2 cellular contexts compared by ENCODE assay signal in the genomic region with DNA sequence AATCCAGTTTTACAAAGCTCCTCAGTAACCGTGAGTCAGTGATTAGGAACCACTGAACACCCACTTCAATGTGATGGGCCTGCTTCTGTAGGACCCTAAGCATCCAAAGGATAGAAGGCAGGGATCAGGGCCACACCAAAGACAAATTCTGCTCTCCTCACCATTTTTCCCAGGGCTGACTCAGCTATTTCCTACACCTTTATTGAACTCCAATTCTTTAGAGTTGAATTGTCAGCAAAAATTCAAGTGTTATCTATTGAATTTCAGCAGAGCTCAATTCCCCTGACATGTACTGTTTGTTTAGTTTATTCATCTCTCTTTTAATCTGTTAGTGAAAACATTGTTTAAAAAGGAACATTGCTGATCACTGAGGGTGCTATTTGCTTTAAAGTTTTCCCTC.
TF ChIP-seq lines count a peak whose summit lies in the region.

No MANE protein-coding gene starts in this region.

TF ChIP-seq in GM23338, 12 proteins besides CTCF, POLR2A, EP300 and RAD21 (continues in another document):
- TF ChIP-seq EZH2phosphoT487 (IDR thresholded peaks at IDR 0.05; ENCODE audit: unreplicated experiment), result no peak
- no peak for TF ChIP-seq ZNF462 (CRISPR knock-in tag; IDR thresholded peaks at IDR 0.05)
- no peak for TF ChIP-seq STAT1 (IDR thresholded peaks at IDR 0.05; ENCODE audit: unreplicated experiment)
- TF ChIP-seq NANOG (IDR thresholded peaks at IDR 0.05; ENCODE audit: borderline replicate concordance), result no peak
- TF ChIP-seq JUNB (IDR thresholded peaks at IDR 0.05; ENCODE audit: unreplicated experiment), result no peak
- TF ChIP-seq, protein P1, sequence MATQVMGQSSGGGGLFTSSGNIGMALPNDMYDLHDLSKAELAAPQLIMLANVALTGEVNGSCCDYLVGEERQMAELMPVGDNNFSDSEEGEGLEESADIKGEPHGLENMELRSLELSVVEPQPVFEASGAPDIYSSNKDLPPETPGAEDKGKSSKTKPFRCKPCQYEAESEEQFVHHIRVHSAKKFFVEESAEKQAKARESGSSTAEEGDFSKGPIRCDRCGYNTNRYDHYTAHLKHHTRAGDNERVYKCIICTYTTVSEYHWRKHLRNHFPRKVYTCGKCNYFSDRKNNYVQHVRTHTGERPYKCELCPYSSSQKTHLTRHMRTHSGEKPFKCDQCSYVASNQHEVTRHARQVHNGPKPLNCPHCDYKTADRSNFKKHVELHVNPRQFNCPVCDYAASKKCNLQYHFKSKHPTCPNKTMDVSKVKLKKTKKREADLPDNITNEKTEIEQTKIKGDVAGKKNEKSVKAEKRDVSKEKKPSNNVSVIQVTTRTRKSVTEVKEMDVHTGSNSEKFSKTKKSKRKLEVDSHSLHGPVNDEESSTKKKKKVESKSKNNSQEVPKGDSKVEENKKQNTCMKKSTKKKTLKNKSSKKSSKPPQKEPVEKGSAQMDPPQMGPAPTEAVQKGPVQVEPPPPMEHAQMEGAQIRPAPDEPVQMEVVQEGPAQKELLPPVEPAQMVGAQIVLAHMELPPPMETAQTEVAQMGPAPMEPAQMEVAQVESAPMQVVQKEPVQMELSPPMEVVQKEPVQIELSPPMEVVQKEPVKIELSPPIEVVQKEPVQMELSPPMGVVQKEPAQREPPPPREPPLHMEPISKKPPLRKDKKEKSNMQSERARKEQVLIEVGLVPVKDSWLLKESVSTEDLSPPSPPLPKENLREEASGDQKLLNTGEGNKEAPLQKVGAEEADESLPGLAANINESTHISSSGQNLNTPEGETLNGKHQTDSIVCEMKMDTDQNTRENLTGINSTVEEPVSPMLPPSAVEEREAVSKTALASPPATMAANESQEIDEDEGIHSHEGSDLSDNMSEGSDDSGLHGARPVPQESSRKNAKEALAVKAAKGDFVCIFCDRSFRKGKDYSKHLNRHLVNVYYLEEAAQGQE (IDR thresholded peaks at IDR 0.05; ENCODE audit: unreplicated experiment), result no peak
- TF ChIP-seq, protein P2, sequence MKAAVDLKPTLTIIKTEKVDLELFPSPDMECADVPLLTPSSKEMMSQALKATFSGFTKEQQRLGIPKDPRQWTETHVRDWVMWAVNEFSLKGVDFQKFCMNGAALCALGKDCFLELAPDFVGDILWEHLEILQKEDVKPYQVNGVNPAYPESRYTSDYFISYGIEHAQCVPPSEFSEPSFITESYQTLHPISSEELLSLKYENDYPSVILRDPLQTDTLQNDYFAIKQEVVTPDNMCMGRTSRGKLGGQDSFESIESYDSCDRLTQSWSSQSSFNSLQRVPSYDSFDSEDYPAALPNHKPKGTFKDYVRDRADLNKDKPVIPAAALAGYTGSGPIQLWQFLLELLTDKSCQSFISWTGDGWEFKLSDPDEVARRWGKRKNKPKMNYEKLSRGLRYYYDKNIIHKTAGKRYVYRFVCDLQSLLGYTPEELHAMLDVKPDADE (IDR thresholded peaks at IDR 0.05), result no peak
- no peak for TF ChIP-seq POLR2AphosphoS5 (IDR thresholded peaks at IDR 0.05; ENCODE audit: low read depth)
- TF ChIP-seq ZNF114 (CRISPR knock-in tag; IDR thresholded peaks at IDR 0.05), result no peak
- TF ChIP-seq ZNF331 (CRISPR knock-in tag; IDR thresholded peaks at IDR 0.05; ENCODE audit: low read depth), result no peak

TF ChIP-seq in H1, 55 proteins besides CTCF, POLR2A, EP300 and RAD21:
- TF ChIP-seq MAFK (IDR thresholded peaks at IDR 0.05; ENCODE audit: low read depth, low read length) (0 out of 2 replicates have a peak, but pooled peaks have one; percentile 31), TAF1 (IDR thresholded peaks at IDR 0.05; ENCODE audit: low read depth, low read length) (no peak)
TF ChIP-seq in H1: peak in this region for 1.
